1 cellular context compared by ENCODE assay signal in the genomic region with DNA sequence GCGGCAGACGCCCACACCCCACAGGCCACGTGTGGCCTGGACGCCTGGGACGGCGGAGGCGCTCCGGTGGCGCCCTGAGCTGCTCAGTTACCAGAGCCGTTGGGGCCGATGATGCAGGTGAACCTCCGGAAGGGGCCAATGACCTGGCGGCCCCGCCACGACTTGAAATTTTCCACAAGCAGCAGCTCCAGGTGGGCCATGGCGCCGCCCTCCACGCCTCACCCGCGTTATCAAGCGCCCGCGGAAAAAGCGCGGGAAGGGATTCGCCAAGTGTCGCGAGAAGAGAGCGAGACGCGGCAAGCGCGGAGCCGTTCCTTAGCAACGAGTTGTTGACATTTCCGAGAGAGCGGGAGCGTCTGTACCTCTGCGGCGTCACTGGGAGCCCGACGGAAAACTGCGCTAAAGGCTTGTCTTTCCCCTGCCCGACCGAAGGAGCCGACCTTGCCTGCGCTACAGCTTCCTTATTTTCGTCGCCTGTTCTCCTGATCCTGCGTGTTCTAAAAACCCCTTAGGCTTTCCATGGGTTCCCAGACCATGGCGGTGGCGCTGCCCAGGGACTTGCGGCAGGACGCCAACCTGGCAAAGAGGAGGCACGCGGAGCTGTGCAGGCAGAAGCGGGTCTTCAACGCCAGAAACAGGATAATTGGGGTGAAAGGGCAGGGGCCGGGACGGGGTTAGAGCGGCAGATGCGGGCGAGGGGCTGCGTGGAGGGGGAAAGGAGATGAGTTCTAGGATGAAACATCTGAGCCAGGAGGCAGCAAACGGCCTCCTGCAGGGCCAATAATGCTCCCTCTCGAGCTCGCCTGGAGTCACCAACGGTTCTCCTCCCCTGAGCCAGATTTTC.
TF ChIP-seq lines count a peak whose summit lies in the region.

A gene with protein sequence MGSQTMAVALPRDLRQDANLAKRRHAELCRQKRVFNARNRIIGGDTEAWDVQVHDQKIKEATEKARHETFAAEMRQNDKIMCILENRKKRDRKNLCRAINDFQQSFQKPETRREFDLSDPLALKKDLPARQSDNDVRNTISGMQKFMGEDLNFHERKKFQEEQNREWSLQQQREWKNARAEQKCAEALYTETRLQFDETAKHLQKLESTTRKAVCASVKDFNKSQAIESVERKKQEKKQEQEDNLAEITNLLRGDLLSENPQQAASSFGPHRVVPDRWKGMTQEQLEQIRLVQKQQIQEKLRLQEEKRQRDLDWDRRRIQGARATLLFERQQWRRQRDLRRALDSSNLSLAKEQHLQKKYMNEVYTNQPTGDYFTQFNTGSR (plus strand): TSS at position 326 of the 844 bp plus-strand sequence. CDS start 194 bp downstream, at position 520.
A gene with protein sequence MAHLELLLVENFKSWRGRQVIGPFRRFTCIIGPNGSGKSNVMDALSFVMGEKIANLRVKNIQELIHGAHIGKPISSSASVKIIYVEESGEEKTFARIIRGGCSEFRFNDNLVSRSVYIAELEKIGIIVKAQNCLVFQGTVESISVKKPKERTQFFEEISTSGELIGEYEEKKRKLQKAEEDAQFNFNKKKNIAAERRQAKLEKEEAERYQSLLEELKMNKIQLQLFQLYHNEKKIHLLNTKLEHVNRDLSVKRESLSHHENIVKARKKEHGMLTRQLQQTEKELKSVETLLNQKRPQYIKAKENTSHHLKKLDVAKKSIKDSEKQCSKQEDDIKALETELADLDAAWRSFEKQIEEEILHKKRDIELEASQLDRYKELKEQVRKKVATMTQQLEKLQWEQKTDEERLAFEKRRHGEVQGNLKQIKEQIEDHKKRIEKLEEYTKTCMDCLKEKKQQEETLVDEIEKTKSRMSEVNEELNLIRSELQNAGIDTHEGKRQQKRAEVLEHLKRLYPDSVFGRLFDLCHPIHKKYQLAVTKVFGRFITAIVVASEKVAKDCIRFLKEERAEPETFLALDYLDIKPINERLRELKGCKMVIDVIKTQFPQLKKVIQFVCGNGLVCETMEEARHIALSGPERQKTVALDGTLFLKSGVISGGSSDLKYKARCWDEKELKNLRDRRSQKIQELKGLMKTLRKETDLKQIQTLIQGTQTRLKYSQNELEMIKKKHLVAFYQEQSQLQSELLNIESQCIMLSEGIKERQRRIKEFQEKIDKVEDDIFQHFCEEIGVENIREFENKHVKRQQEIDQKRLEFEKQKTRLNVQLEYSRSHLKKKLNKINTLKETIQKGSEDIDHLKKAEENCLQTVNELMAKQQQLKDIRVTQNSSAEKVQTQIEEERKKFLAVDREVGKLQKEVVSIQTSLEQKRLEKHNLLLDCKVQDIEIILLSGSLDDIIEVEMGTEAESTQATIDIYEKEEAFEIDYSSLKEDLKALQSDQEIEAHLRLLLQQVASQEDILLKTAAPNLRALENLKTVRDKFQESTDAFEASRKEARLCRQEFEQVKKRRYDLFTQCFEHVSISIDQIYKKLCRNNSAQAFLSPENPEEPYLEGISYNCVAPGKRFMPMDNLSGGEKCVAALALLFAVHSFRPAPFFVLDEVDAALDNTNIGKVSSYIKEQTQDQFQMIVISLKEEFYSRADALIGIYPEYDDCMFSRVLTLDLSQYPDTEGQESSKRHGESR (minus strand): TSS at position 232 of the 844 bp plus-strand sequence. CDS start 32 bp downstream, at position 200.

TF ChIP-seq in WTC11, 78 proteins besides CTCF, POLR2A, EP300 and RAD21 (continued from another document and continues in another):
- no peak; the same call in 1 of the 2 replicates for TF ChIP-seq RELA (CRISPR knock-in tag; IDR thresholded peaks at IDR 0.05; ENCODE audit: borderline replicate concordance)
- TF ChIP-seq ZNF219 (CRISPR knock-in tag; IDR thresholded peaks at IDR 0.05; ENCODE audit: borderline replicate concordance): peak; percentile 24; the same call in 1 of the 2 replicates
- TF ChIP-seq TEAD1 (CRISPR knock-in tag; IDR thresholded peaks at IDR 0.05): peak; percentile 94; the same call in 1 of the 2 replicates
- TF ChIP-seq, protein P1, sequence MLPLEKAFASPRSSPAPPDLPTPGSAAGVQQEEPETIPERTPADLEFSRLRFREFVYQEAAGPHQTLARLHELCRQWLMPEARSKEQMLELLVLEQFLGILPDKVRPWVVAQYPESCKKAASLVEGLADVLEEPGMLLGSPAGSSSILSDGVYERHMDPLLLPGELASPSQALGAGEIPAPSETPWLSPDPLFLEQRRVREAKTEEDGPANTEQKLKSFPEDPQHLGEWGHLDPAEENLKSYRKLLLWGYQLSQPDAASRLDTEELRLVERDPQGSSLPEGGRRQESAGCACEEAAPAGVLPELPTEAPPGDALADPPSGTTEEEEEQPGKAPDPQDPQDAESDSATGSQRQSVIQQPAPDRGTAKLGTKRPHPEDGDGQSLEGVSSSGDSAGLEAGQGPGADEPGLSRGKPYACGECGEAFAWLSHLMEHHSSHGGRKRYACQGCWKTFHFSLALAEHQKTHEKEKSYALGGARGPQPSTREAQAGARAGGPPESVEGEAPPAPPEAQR (CRISPR knock-in tag; IDR thresholded peaks at IDR 0.05): no peak; the same call in 1 of the 2 replicates
- TF ChIP-seq NR3C1 (CRISPR knock-in tag; conservative IDR thresholded peaks at IDR 0.05; ENCODE audit: low read depth): peak; percentile 89; the same call in 1 of the 2 replicates
- TF ChIP-seq, protein P2, sequence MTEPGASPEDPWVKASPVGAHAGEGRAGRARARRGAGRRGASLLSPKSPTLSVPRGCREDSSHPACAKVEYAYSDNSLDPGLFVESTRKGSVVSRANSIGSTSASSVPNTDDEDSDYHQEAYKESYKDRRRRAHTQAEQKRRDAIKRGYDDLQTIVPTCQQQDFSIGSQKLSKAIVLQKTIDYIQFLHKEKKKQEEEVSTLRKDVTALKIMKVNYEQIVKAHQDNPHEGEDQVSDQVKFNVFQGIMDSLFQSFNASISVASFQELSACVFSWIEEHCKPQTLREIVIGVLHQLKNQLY (CRISPR knock-in tag; IDR thresholded peaks at IDR 0.05): peak; percentile 93
- TF ChIP-seq NR1H2 (CRISPR knock-in tag; IDR thresholded peaks at IDR 0.05): peak; percentile 62
- TF ChIP-seq NFE2L1 (CRISPR knock-in tag; IDR thresholded peaks at IDR 0.05): peak; percentile 98; the same call in 1 of the 2 replicates
- no peak for TF ChIP-seq MXD4 (CRISPR knock-in tag; IDR thresholded peaks at IDR 0.05; ENCODE audit: borderline replicate concordance)
- no peak for TF ChIP-seq ZNF121 (CRISPR knock-in tag; IDR thresholded peaks at IDR 0.05)
- TF ChIP-seq JUN (CRISPR knock-in tag; IDR thresholded peaks at IDR 0.05): peak; percentile 88
- 0 out of 2 replicates have a peak, but pooled peaks have one; percentile 29 for TF ChIP-seq CBFB (CRISPR knock-in tag; IDR thresholded peaks at IDR 0.05; ENCODE audit: low read depth)
- TF ChIP-seq, protein P3, sequence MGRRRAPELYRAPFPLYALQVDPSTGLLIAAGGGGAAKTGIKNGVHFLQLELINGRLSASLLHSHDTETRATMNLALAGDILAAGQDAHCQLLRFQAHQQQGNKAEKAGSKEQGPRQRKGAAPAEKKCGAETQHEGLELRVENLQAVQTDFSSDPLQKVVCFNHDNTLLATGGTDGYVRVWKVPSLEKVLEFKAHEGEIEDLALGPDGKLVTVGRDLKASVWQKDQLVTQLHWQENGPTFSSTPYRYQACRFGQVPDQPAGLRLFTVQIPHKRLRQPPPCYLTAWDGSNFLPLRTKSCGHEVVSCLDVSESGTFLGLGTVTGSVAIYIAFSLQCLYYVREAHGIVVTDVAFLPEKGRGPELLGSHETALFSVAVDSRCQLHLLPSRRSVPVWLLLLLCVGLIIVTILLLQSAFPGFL (CRISPR knock-in tag; IDR thresholded peaks at IDR 0.05; ENCODE audit: borderline replicate concordance): no peak; the same call in 1 of the 2 replicates
- TF ChIP-seq ETV6 (CRISPR knock-in tag; IDR thresholded peaks at IDR 0.05): peak; percentile 98
- TF ChIP-seq, protein P4, sequence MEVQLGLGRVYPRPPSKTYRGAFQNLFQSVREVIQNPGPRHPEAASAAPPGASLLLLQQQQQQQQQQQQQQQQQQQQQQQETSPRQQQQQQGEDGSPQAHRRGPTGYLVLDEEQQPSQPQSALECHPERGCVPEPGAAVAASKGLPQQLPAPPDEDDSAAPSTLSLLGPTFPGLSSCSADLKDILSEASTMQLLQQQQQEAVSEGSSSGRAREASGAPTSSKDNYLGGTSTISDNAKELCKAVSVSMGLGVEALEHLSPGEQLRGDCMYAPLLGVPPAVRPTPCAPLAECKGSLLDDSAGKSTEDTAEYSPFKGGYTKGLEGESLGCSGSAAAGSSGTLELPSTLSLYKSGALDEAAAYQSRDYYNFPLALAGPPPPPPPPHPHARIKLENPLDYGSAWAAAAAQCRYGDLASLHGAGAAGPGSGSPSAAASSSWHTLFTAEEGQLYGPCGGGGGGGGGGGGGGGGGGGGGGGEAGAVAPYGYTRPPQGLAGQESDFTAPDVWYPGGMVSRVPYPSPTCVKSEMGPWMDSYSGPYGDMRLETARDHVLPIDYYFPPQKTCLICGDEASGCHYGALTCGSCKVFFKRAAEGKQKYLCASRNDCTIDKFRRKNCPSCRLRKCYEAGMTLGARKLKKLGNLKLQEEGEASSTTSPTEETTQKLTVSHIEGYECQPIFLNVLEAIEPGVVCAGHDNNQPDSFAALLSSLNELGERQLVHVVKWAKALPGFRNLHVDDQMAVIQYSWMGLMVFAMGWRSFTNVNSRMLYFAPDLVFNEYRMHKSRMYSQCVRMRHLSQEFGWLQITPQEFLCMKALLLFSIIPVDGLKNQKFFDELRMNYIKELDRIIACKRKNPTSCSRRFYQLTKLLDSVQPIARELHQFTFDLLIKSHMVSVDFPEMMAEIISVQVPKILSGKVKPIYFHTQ (CRISPR knock-in tag; IDR thresholded peaks at IDR 0.05): no peak
- TF ChIP-seq, protein P5, sequence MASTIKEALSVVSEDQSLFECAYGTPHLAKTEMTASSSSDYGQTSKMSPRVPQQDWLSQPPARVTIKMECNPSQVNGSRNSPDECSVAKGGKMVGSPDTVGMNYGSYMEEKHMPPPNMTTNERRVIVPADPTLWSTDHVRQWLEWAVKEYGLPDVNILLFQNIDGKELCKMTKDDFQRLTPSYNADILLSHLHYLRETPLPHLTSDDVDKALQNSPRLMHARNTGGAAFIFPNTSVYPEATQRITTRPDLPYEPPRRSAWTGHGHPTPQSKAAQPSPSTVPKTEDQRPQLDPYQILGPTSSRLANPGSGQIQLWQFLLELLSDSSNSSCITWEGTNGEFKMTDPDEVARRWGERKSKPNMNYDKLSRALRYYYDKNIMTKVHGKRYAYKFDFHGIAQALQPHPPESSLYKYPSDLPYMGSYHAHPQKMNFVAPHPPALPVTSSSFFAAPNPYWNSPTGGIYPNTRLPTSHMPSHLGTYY (CRISPR knock-in tag; IDR thresholded peaks at IDR 0.05): no peak
- TF ChIP-seq CREB1 (CRISPR knock-in tag; IDR thresholded peaks at IDR 0.05): peak; percentile 96
- TF ChIP-seq, protein P6, sequence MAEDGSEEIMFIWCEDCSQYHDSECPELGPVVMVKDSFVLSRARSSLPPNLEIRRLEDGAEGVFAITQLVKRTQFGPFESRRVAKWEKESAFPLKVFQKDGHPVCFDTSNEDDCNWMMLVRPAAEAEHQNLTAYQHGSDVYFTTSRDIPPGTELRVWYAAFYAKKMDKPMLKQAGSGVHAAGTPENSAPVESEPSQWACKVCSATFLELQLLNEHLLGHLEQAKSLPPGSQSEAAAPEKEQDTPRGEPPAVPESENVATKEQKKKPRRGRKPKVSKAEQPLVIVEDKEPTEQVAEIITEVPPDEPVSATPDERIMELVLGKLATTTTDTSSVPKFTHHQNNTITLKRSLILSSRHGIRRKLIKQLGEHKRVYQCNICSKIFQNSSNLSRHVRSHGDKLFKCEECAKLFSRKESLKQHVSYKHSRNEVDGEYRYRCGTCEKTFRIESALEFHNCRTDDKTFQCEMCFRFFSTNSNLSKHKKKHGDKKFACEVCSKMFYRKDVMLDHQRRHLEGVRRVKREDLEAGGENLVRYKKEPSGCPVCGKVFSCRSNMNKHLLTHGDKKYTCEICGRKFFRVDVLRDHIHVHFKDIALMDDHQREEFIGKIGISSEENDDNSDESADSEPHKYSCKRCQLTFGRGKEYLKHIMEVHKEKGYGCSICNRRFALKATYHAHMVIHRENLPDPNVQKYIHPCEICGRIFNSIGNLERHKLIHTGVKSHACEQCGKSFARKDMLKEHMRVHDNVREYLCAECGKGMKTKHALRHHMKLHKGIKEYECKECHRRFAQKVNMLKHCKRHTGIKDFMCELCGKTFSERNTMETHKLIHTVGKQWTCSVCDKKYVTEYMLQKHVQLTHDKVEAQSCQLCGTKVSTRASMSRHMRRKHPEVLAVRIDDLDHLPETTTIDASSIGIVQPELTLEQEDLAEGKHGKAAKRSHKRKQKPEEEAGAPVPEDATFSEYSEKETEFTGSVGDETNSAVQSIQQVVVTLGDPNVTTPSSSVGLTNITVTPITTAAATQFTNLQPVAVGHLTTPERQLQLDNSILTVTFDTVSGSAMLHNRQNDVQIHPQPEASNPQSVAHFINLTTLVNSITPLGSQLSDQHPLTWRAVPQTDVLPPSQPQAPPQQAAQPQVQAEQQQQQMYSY (CRISPR knock-in tag; IDR thresholded peaks at IDR 0.05): peak; percentile 66
- TF ChIP-seq ZNF138 (CRISPR knock-in tag; conservative IDR thresholded peaks at IDR 0.05): peak; percentile 86; the same call in 1 of the 2 replicates
- TF ChIP-seq TEAD4 (CRISPR knock-in tag; IDR thresholded peaks at IDR 0.05): peak; percentile 89
- TF ChIP-seq, protein P7, sequence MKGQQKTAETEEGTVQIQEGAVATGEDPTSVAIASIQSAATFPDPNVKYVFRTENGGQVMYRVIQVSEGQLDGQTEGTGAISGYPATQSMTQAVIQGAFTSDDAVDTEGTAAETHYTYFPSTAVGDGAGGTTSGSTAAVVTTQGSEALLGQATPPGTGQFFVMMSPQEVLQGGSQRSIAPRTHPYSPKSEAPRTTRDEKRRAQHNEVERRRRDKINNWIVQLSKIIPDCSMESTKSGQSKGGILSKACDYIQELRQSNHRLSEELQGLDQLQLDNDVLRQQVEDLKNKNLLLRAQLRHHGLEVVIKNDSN (CRISPR knock-in tag; IDR thresholded peaks at IDR 0.05): peak; percentile 74
- TF ChIP-seq RORB (CRISPR knock-in tag; IDR thresholded peaks at IDR 0.05): no peak
- TF ChIP-seq ELF4 (CRISPR knock-in tag; IDR thresholded peaks at IDR 0.05; ENCODE audit: low read depth): peak; percentile 94
- TF ChIP-seq, protein P8, sequence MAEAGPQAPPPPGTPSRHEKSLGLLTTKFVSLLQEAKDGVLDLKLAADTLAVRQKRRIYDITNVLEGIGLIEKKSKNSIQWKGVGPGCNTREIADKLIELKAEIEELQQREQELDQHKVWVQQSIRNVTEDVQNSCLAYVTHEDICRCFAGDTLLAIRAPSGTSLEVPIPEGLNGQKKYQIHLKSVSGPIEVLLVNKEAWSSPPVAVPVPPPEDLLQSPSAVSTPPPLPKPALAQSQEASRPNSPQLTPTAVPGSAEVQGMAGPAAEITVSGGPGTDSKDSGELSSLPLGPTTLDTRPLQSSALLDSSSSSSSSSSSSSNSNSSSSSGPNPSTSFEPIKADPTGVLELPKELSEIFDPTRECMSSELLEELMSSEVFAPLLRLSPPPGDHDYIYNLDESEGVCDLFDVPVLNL (CRISPR knock-in tag; IDR thresholded peaks at IDR 0.05; ENCODE audit: borderline replicate concordance, low read depth): peak; percentile 95
- TF ChIP-seq, protein P9, sequence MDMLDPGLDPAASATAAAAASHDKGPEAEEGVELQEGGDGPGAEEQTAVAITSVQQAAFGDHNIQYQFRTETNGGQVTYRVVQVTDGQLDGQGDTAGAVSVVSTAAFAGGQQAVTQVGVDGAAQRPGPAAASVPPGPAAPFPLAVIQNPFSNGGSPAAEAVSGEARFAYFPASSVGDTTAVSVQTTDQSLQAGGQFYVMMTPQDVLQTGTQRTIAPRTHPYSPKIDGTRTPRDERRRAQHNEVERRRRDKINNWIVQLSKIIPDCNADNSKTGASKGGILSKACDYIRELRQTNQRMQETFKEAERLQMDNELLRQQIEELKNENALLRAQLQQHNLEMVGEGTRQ (CRISPR knock-in tag; IDR thresholded peaks at IDR 0.05): no peak
- TF ChIP-seq SMAD4 (CRISPR knock-in tag; IDR thresholded peaks at IDR 0.05): peak; percentile 88
- TF ChIP-seq KAT7 (CRISPR knock-in tag; IDR thresholded peaks at IDR 0.05; ENCODE audit: borderline replicate concordance): no peak
- TF ChIP-seq ZNF396 (CRISPR knock-in tag; IDR thresholded peaks at IDR 0.05; ENCODE audit: borderline replicate concordance): no peak
- TF ChIP-seq, protein P10, sequence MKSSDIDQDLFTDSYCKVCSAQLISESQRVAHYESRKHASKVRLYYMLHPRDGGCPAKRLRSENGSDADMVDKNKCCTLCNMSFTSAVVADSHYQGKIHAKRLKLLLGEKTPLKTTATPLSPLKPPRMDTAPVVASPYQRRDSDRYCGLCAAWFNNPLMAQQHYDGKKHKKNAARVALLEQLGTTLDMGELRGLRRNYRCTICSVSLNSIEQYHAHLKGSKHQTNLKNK (CRISPR knock-in tag; IDR thresholded peaks at IDR 0.05): no peak
